ENCODE assay signal across 20 cellular contexts in the genomic region with DNA sequence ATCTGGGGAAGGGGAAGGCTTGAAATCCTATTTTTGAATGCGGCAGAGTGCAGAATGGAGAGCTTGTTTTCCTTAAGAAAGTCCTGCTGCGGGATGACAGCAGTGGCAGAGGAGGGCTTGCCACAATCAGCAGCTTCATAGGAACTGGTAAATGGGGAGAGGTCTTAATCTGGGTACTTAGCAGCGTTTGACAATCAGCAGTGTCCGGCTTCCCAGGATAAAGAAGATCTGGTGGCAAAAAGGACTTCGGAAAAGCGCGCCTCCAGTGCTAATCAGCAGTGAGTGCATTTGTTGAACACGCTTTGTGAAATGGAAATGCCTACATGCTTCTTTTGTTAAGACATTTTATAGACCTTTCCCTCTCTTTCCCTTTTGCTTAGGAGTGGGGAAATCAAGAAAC.
"Had no signal": no experiment of that assay in that cellular context is flagged by ENCODE, and none has a peak within 500 bp of the region (broad histone marks: within the 10 kb centered on the region; RNA-seq: fewer than 3 reads in every experiment).

No MANE protein-coding gene starts in this region.

- H3K79me2 ChIP-seq: hepatocyte had no signal

- H3K4me1 Mint-ChIP-seq: natural killer cell; stimulated activated naive CD8-positive, alpha-beta T cell treated with anti-CD3 and anti-CD28 coated beads, Interleukin-15, amount 100 ng/mL, for 72 hours; T-cell had no signal

- H3K27ac ChIP-seq: hepatocyte, skin epidermis, upper lobe of right lung had no signal

- H3K27me3 ChIP-seq: hepatocyte, testis, upper lobe of right lung had no signal

- DNase-seq: activated CD4-positive, alpha-beta T cell treated with anti-CD3 and anti-CD28 coated beads for 48 hours; activated CD4-positive, CD25-positive, alpha-beta regulatory T cell; activated CD8-positive, alpha-beta T cell treated with anti-CD3 and anti-CD28 coated beads for 36 hours; activated naive CD4-positive, alpha-beta T cell treated with anti-CD3 and anti-CD28 coated beads for 36 hours; activated T-cell treated with anti-CD3 and anti-CD28 coated beads, Interleukin-2, amount 50 U/mL, for 24 hours; dermis blood vessel endothelial cell; left cardiac atrium; mesendoderm; natural killer cell; occipital lobe; right cardiac atrium; stimulated activated CD4-positive, alpha-beta T cell treated with anti-CD3 and anti-CD28 coated beads, Interleukin-15, amount 100 ng/mL, for 24 hours; stimulated activated CD4-positive, alpha-beta T cell treated with anti-CD3 and anti-CD28 coated beads, Interleukin-2, amount 100 ng/mL, for 48 hours; stimulated activated naive CD8-positive, alpha-beta T cell treated with anti-CD3 and anti-CD28 coated beads, Interleukin-15, amount 100 ng/mL, for 72 hours; T-cell; testis; upper lobe of right lung had no signal

- H3K4me1 ChIP-seq: testis, upper lobe of right lung had no signal

- H3K27me3 Mint-ChIP-seq: activated CD8-positive, alpha-beta T cell treated with anti-CD3 and anti-CD28 coated beads for 36 hours; activated T-cell treated with anti-CD3 and anti-CD28 coated beads, Interleukin-2, amount 50 U/mL, for 24 hours; stimulated activated naive CD8-positive, alpha-beta T cell treated with anti-CD3 and anti-CD28 coated beads, Interleukin-15, amount 100 ng/mL, for 72 hours had no signal

- H3K9me3 Mint-ChIP-seq: stimulated activated naive CD8-positive, alpha-beta T cell treated with anti-CD3 and anti-CD28 coated beads, Interleukin-15, amount 100 ng/mL, for 72 hours had no signal

- H3K9me3 ChIP-seq: prostate gland, testis, upper lobe of right lung had no signal

- H3K4me3 Mint-ChIP-seq: activated CD8-positive, alpha-beta T cell treated with anti-CD3 and anti-CD28 coated beads for 36 hours; activated naive CD4-positive, alpha-beta T cell treated with anti-CD3 and anti-CD28 coated beads for 36 hours; activated T-cell treated with anti-CD3 and anti-CD28 coated beads, Interleukin-2, amount 50 U/mL, for 24 hours; natural killer cell; stimulated activated naive CD8-positive, alpha-beta T cell treated with anti-CD3 and anti-CD28 coated beads, Interleukin-15, amount 100 ng/mL, for 72 hours; T-cell had no signal

- H3K27ac Mint-ChIP-seq: activated CD8-positive, alpha-beta T cell treated with anti-CD3 and anti-CD28 coated beads for 36 hours; activated T-cell treated with anti-CD3 and anti-CD28 coated beads, Interleukin-2, amount 50 U/mL, for 24 hours; natural killer cell; stimulated activated naive CD8-positive, alpha-beta T cell treated with anti-CD3 and anti-CD28 coated beads, Interleukin-15, amount 100 ng/mL, for 72 hours; T-cell had no signal

- H3K4me3 ChIP-seq: hepatocyte, prostate gland, skin epidermis, testis, upper lobe of right lung had no signal

- H3K36me3 ChIP-seq: prostate gland, upper lobe of right lung had no signal

- H2AFZ ChIP-seq: hepatocyte had no signal

- H3K4me2 ChIP-seq: hepatocyte had no signal

- H3K36me3 Mint-ChIP-seq: natural killer cell, T-cell had no signal
